14 cellular contexts compared by ENCODE assay signal in genomic region chr16:47204736-47205499, GRCh38.
A peak's percentile ranks its signal among the peaks of the same experiment; 100 is the strongest.
DNase-seq lines count a peak whose midpoint lies in the region; ATAC-seq, FAIRE-seq and TF ChIP-seq lines count a peak whose summit lies in the region.
"Had no signal": no experiment of that assay in that cellular context is flagged by ENCODE, and none has a peak within 500 bp of the region (broad histone marks: within the 10 kb centered on the region; RNA-seq: fewer than 3 reads in every experiment).

No MANE protein-coding gene starts in this region.

- H3K27me3 ChIP-seq in SK-N-SH (ENCODE audit: insufficient read depth) (no peaks in the 10 kb centered on the region), H1 (replicated peaks in 1 of 4; ENCODE audit: control insufficient read depth in 3 of 4, extremely low read depth in 1 of 4, insufficient read depth in 3 of 4, low read length in 3 of 4) (no peaks in the 10 kb centered on the region)

- no peak overlapping the region for H3K14ac ChIP-seq in H1 (ENCODE audit: insufficient read length)

- TF ChIP-seq POLR2A in H1 (IDR thresholded peaks at IDR 0.05; ENCODE audit: control extremely low read depth in 1 of 2, low read depth in 2 of 2, low read length in 2 of 2) = no peak

- no peak overlapping the region for H3K4me3 Mint-ChIP-seq in type B pancreatic cell
- H3K4me3 Mint-ChIP-seq: activated naive CD4-positive, alpha-beta T cell treated with anti-CD3 and anti-CD28 coated beads for 36 hours; mesothelial cell of epicardium had no signal

- H3K4me3 ChIP-seq in SK-N-SH (ENCODE audit: low read depth in 2 of 2, low read length in 1 of 2) = no peak overlapping the region
- H3K4me3 ChIP-seq in H1 (ENCODE audit: extremely low read depth in 1 of 4, insufficient read depth in 2 of 4, low read depth in 3 of 4, low read length in 4 of 4) = no peak overlapping the region

- no peak overlapping the region for H3K56ac ChIP-seq in H1 (replicated peaks; ENCODE audit: insufficient read length, low read depth, low read length)

- FAIRE-seq in H1 (lab: Jason Lieb, UNC) = peak; percentile 42

- H2AK5ac ChIP-seq in H1 (ENCODE audit: low read depth, low read length) = no peak overlapping the region

- no peak overlapping the region for H2BK15ac ChIP-seq in H1 (ENCODE audit: low read length)

- no peak overlapping the region for H3K18ac ChIP-seq in H1 (ENCODE audit: extremely low read depth, low read length)

- 62% methylated on average over 4 of the region's 4 CpGs for WGBS in SK-N-SH (ENCODE audit: low lambda C conversion rate)
- 85% methylated on average over 4 of the region's 4 CpGs; no CpG with 5 or more reads in 1 of the 2 experiments for WGBS in H1 (ENCODE audit: extremely low coverage in 1 of 2, insufficient coverage in 1 of 2, insufficient read length in 1 of 2, insufficient replicate concordance in 2 of 2, low coverage in 1 of 2, low lambda C conversion rate in 2 of 2, missing lambda C conversion rate in 1 of 2), 2 experiments

- H3K79me2 ChIP-seq in SK-N-SH (ENCODE audit: insufficient read depth) (no peaks in the 10 kb centered on the region), H1 (ENCODE audit: control insufficient read depth in 1 of 2, insufficient read depth in 2 of 2, low read length in 2 of 2) (no peaks in the 10 kb centered on the region)

- POLR2A ChIA-PET in SK-N-SH (lab: Yijun Ruan, JAX) = no interaction called here
- POLR2A ChIA-PET in H1 (lab: Charles Lee; ENCODE audit: partially characterized antibody) = interaction anchor here (0.5 kb wide), 1 partner anchor 9 kb away, joined by 3 read pairs; no protein-coding TSS in a partner anchor

- H3K27me3 Mint-ChIP-seq in type B pancreatic cell = no peaks in the 10 kb centered on the region

- H3K36me3 Mint-ChIP-seq in type B pancreatic cell = no peaks in the 10 kb centered on the region
- H3K36me3 Mint-ChIP-seq: mesothelial cell of epicardium had no signal

- ATAC-seq in SK-N-SH treated with all-trans-retinoic acid at 6 μM for 48 hours (no peak), GM18498 (IDR thresholded peaks at IDR 0.05; ENCODE audit: unreplicated experiment) (no peak), HG02970 (IDR thresholded peaks at IDR 0.05; ENCODE audit: low FRiP score, unreplicated experiment) (no peak)

- H3K9me2 ChIP-seq in SK-N-SH = no peaks in the 10 kb centered on the region

- no peaks in the 10 kb centered on the region for H3K79me1 ChIP-seq in H1 (ENCODE audit: low read depth, low read length)

- no peak for DNase-seq in SK-N-SH
- peak; percentile 9 for DNase-seq in NCI-H69 (lab: John Stamatoyannopoulos, UW)
- no peak for DNase-seq in H1 (ENCODE audit: low read depth in 1 of 2, low spot score in 2 of 2)
- DNase-seq in type B pancreatic cell (ENCODE audit: extremely low spot score, unreplicated experiment) = no peak
- DNase-seq in NOMO-1 treated with DMSO at 0.1 percent for 48 hours (lab: John Stamatoyannopoulos, UW; ENCODE audit: unreplicated experiment) = no peak
- DNase-seq: activated CD4-positive, CD25-positive, alpha-beta regulatory T cell; activated naive CD4-positive, alpha-beta T cell treated with anti-CD3 and anti-CD28 coated beads for 36 hours; effector CD8-positive, alpha-beta T cell; foreskin fibroblast; NCI-H187 treated with DMSO at 0.1 percent for 48 hours had no signal

- no peak overlapping the region for H4K8ac ChIP-seq in H1 (ENCODE audit: extremely low read depth, insufficient read depth, low read length)

- no peak overlapping the region for H2BK20ac ChIP-seq in H1 (ENCODE audit: low read length)

- no peak overlapping the region for H2BK5ac ChIP-seq in H1 (ENCODE audit: low read depth, low read length)

- H3K9me3 Mint-ChIP-seq in type B pancreatic cell = no peaks in the 10 kb centered on the region
- H3K9me3 Mint-ChIP-seq: activated naive CD4-positive, alpha-beta T cell treated with anti-CD3 and anti-CD28 coated beads for 36 hours; mesothelial cell of epicardium had no signal

- no peak overlapping the region for H3K4me2 ChIP-seq in SK-N-SH
- H3K4me2 ChIP-seq in H1 (ENCODE audit: insufficient read depth in 1 of 2, low read depth in 2 of 2, low read length in 2 of 2) = no peak overlapping the region

- no peak overlapping the region for H3K23ac ChIP-seq in H1 (ENCODE audit: insufficient read length)

- H2AFZ ChIP-seq in SK-N-SH (ENCODE audit: low read depth) (no peak overlapping the region), H1 (ENCODE audit: low read length) (no peak overlapping the region)

- H3K27ac Mint-ChIP-seq in type B pancreatic cell = no peak overlapping the region
- H3K27ac Mint-ChIP-seq: activated naive CD4-positive, alpha-beta T cell treated with anti-CD3 and anti-CD28 coated beads for 36 hours; mesothelial cell of epicardium had no signal

- no peak overlapping the region for H3K9ac ChIP-seq in SK-N-SH
- H3K9ac ChIP-seq in H1 (replicated peaks in 1 of 4; ENCODE audit: extremely low read depth in 1 of 4, low read depth in 3 of 4, low read length in 3 of 4) = no peak overlapping the region

- H3F3A ChIP-seq in SK-N-SH (replicated peaks; ENCODE audit: insufficient read depth) = no peaks in the 10 kb centered on the region

- no peak overlapping the region for H4K5ac ChIP-seq in H1 (ENCODE audit: insufficient read length, low read depth, low read length)

- no peak overlapping the region for H4K91ac ChIP-seq in H1 (replicated peaks; ENCODE audit: insufficient read length, low read length)

- TF ChIP-seq CTCF in SK-N-SH (IDR thresholded peaks at IDR 0.05) = peak; percentile 19; the same call in 1 of the 2 replicates
- TF ChIP-seq CTCF in H1 (IDR thresholded peaks at IDR 0.05; ENCODE audit: control extremely low read depth in 1 of 3, insufficient read depth in 1 of 3, low read depth in 1 of 3, low read length in 3 of 3) = no peak; a peak in 1 of 4 replicates
- TF ChIP-seq CTCF in type B pancreatic cell (conservative IDR thresholded peaks at IDR 0.05) = peak; percentile 30

- no peaks in the 10 kb centered on the region for H3K4me1 Mint-ChIP-seq in type B pancreatic cell (ENCODE audit: unreplicated experiment)
- H3K4me1 Mint-ChIP-seq: mesothelial cell of epicardium had no signal

- no peak overlapping the region for H2BK120ac ChIP-seq in H1 (replicated peaks; ENCODE audit: low read depth, low read length)

- no peaks in the 10 kb centered on the region for H3K23me2 ChIP-seq in H1 (ENCODE audit: low read depth, low read length)

- no peaks in the 10 kb centered on the region; a peak in 2 of 4 replicates for H3K4me1 ChIP-seq in SK-N-SH (ENCODE audit: control insufficient read depth in 1 of 2, insufficient read depth in 2 of 2, low read depth in 1 of 2, low read length in 1 of 2)
- H3K4me1 ChIP-seq in H1 (replicated peaks in 1 of 4; ENCODE audit: control insufficient read depth in 3 of 4, insufficient read depth in 4 of 4, low read length in 3 of 4) = no peaks in the 10 kb centered on the region

- TF ChIP-seq EP300 in SK-N-SH (IDR thresholded peaks at IDR 0.05; ENCODE audit: borderline replicate concordance in 1 of 2, low read depth in 1 of 2, low read length in 1 of 2) (no peak), H1 (IDR thresholded peaks at IDR 0.05; ENCODE audit: borderline replicate concordance in 1 of 2, low read depth in 2 of 2, low read length in 2 of 2) (no peak)

- H3K9me3 ChIP-seq in SK-N-SH = no peaks in the 10 kb centered on the region
- peaks cover 0 to 3% of the 10 kb centered on the region in 2 experiments; a peak in 2 of 4 replicates for H3K9me3 ChIP-seq in H1 (ENCODE audit: insufficient read depth in 2 of 2, low read depth in 1 of 2, low read length in 1 of 2)

- H3K4ac ChIP-seq in H1 (replicated peaks; ENCODE audit: insufficient read length, low read depth, low read length) = no peak overlapping the region

- no peaks in the 10 kb centered on the region for H3K36me3 ChIP-seq in SK-N-SH (replicated peaks in 1 of 2; ENCODE audit: control insufficient read depth in 1 of 2, insufficient read depth in 2 of 2, low read length in 1 of 2)
- H3K36me3 ChIP-seq in H1 (ENCODE audit: control insufficient read depth in 2 of 4, insufficient read depth in 4 of 4, low read length in 3 of 4) = no peaks in the 10 kb centered on the region

- H3K27ac ChIP-seq in SK-N-SH (ENCODE audit: low read depth in 2 of 2, low read length in 1 of 2) = no peak overlapping the region
- H3K27ac ChIP-seq in H1 (ENCODE audit: low read depth, low read length) = no peak overlapping the region

- TF ChIP-seq RAD21 in SK-N-SH (IDR thresholded peaks at IDR 0.05; ENCODE audit: low read length) = peak; percentile 54
- peak; percentile 53 to 55 for TF ChIP-seq RAD21 in H1 (IDR thresholded peaks at IDR 0.05 in 1 of 2, conservative IDR thresholded peaks at IDR 0.05 in 1 of 2; ENCODE audit: low read depth in 2 of 2, low read length in 2 of 2)

- H4K20me1 ChIP-seq in SK-N-SH (ENCODE audit: insufficient read depth) (no peaks in the 10 kb centered on the region), H1 (replicated peaks in 1 of 2; ENCODE audit: control insufficient read depth in 1 of 2, insufficient read depth in 2 of 2, low read length in 2 of 2) (no peaks in the 10 kb centered on the region)

- CTCF ChIA-PET in SK-N-SH (lab: Yijun Ruan, JAX) (interaction anchor here (0.6 to 1.0 kb wide), 6 partner anchors 21 to 1226 kb away, joined by 3 read pairs; no protein-coding TSS in a partner anchor), H1 (lab: Charles Lee; ENCODE audit: partially characterized antibody) (interaction anchor here (0.7 to 1.6 kb wide), 8 partner anchors 12 to 952 kb away, joined by 3 to 6 read pairs (median 3); partner anchors contain the start of genes ITFG1 and PHKB)

- no peak overlapping the region for H2BK12ac ChIP-seq in H1 (ENCODE audit: low read depth, low read length)

TF ChIP-seq in SK-N-SH, 30 proteins besides CTCF, POLR2A, EP300 and RAD21:
- TF ChIP-seq SIN3A (IDR thresholded peaks at IDR 0.05; ENCODE audit: borderline replicate concordance, low read depth, low read length) = no peak
- no peak for TF ChIP-seq POLR2AphosphoS5 (IDR thresholded peaks at IDR 0.05; ENCODE audit: low read depth, low read length)

TF ChIP-seq in SK-N-SH treated with all-trans-retinoic acid at 6 μM for 48 hours, 23 proteins besides CTCF, POLR2A, EP300 and RAD21 (continues in another document):
- no peak for TF ChIP-seq ZNF565 (CRISPR knock-in tag; conservative IDR thresholded peaks at IDR 0.05; ENCODE audit: low read depth)

TF ChIP-seq in H1, 55 proteins besides CTCF, POLR2A, EP300 and RAD21:
- TF ChIP-seq CHD1 (IDR thresholded peaks at IDR 0.05; ENCODE audit: low read depth, low read length) = no peak
- no peak for TF ChIP-seq TBP (IDR thresholded peaks at IDR 0.05; ENCODE audit: low read depth, low read length)

Comparison
In these comparisons a context has a peak if more than half of its experiments do, and no peak if none do; other contexts are left out.
1. CTCF ChIP-seq: peak in SK-N-SH (single experiment) and type B pancreatic cell (single experiment); none in H1 (0 of 3).
2. Of the 17 proteins assayed by ChIP-seq in both H1 and SK-N-SH: peak only in H1: none; only in SK-N-SH: CTCF; in both: RAD21; in neither: 15.